Comparison of ENCODE assay signal across 13 cellular contexts in genomic region chr16:84501077-84501735, GRCh38. TPM values are rescaled to one million over a fixed set of nuclear protein-coding genes. Genes with fewer than 3 reads are reported as not detected.
DNase-seq lines count a peak whose midpoint lies in the region.
"Had no signal": no experiment of that assay in that cellular context is flagged by ENCODE, and none has a peak within 500 bp of the region (broad histone marks: within the 10 kb centered on the region; RNA-seq: fewer than 3 reads in every experiment).

No MANE protein-coding gene starts in this region.

- H3K4me2 ChIP-seq in trophoblast cell (ENCODE audit: low read length): peak overlapping the region; percentile 10

- H4K91ac ChIP-seq in trophoblast cell (ENCODE audit: low read depth, low read length): peak overlapping the region; percentile 38

- WGBS in trophoblast cell (ENCODE audit: extremely low coverage, insufficient coverage, insufficient read length): no CpG with 5 or more reads among the region's 12 CpGs

- peak; percentile 84 for DNase-seq in Caki2 (ENCODE audit: low read depth)
- DNase-seq in MG63: peak; percentile 71
- DNase-seq in dermis blood vessel endothelial cell: peak; percentile 50
- no peak for DNase-seq in trophoblast cell
- DNase-seq in NCI-H1105 (lab: John Stamatoyannopoulos, UW): no peak
- DNase-seq in cerebellar cortex (ENCODE audit: low spot score): no peak
- DNase-seq in activated T-cell treated with anti-CD3 and anti-CD28 coated beads, Interleukin-2, amount 50 U/mL, for 48 hours: no peak
- no peak for DNase-seq in NCI-H146 treated with DMSO at 0.1 percent for 48 hours (lab: John Stamatoyannopoulos, UW; ENCODE audit: unreplicated experiment)
- DNase-seq: CD4-positive, CD25-positive, alpha-beta regulatory T cell; effector CD8-positive, alpha-beta T cell; NCI-H1417 treated with DMSO at 0.1 percent for 48 hours had no signal

- H3K4me1 ChIP-seq in trophoblast cell (ENCODE audit: control insufficient read depth in 1 of 2, insufficient read depth in 2 of 2, low read length in 2 of 2): peaks cover 32 to 46% of the 10 kb centered on the region in 2 experiments

- no peak overlapping the region for H2BK120ac ChIP-seq in trophoblast cell (ENCODE audit: insufficient read depth, low read length, poor library complexity)

- H4K12ac ChIP-seq in trophoblast cell (ENCODE audit: low read depth, low read length): no peak overlapping the region

- no peak overlapping the region for H2AFZ ChIP-seq in trophoblast cell (ENCODE audit: insufficient read depth, low read length, poor library complexity)

- H3K4me3 ChIP-seq in MG63: no peak overlapping the region
- H3K4me3 ChIP-seq in trophoblast cell (ENCODE audit: low read depth, low read length): no peak overlapping the region
- H3K4me3 ChIP-seq: right atrium auricular region had no signal

- peaks cover 6% of the 10 kb centered on the region for H3K79me2 ChIP-seq in trophoblast cell (ENCODE audit: control insufficient read depth, insufficient read depth, low read length, poor library complexity)

- H2BK12ac ChIP-seq in trophoblast cell (ENCODE audit: low read length): no peak overlapping the region

- H3K36me3 ChIP-seq in MG63: peaks cover 8% of the 10 kb centered on the region
- peaks cover 14 to 22% of the 10 kb centered on the region in 2 experiments for H3K36me3 ChIP-seq in trophoblast cell (ENCODE audit: control insufficient read depth in 1 of 2, insufficient read depth in 2 of 2, low read length in 2 of 2)

- no peak overlapping the region for H4K8ac ChIP-seq in trophoblast cell (ENCODE audit: low read depth, low read length)

- no peak overlapping the region for H3K23ac ChIP-seq in trophoblast cell (ENCODE audit: low read length)

- no peak overlapping the region for H2BK5ac ChIP-seq in trophoblast cell (ENCODE audit: low read depth, low read length, poor library complexity)

- H3K9me3 ChIP-seq in MG63: no peaks in the 10 kb centered on the region
- peaks cover 5% of the 10 kb centered on the region for H3K9me3 ChIP-seq in trophoblast cell (ENCODE audit: insufficient read depth, low read depth, low read length)
- H3K9me3 ChIP-seq: right atrium auricular region had no signal

- H3K4ac ChIP-seq in trophoblast cell (ENCODE audit: low read depth, low read length): no peak overlapping the region

- peaks cover 13% of the 10 kb centered on the region for H3K79me1 ChIP-seq in trophoblast cell (ENCODE audit: low read length)

- H3K27me3 ChIP-seq in MG63 (no peaks in the 10 kb centered on the region), trophoblast cell (ENCODE audit: insufficient read depth, low read length) (no peaks in the 10 kb centered on the region)
- H3K27me3 ChIP-seq: right atrium auricular region had no signal

- no peak overlapping the region for H2AK5ac ChIP-seq in trophoblast cell (ENCODE audit: low read length)

- in situ Hi-C loops in Caki2 (cut with HindIII; ENCODE audit: low pct_unique_long_range_greater_than_20kb, low sequenced_read_pairs): no loop called here

- H3K9ac ChIP-seq in trophoblast cell (ENCODE audit: low read length): no peak overlapping the region

- peak overlapping the region; percentile 89 for H3K18ac ChIP-seq in trophoblast cell (ENCODE audit: low read length)

- no peak overlapping the region for H3K14ac ChIP-seq in trophoblast cell (ENCODE audit: low read length)

- no peak overlapping the region for H3K27ac ChIP-seq in trophoblast cell (ENCODE audit: low read depth, low read length)
- H3K27ac ChIP-seq: HL-60, right atrium auricular region had no signal

RNA-seq across cellular contexts. Expression of gene MEAK7, which starts 3.3 kb away (rescaled TPM):
- total RNA-seq in Caki2 (2014; rRNA removed; shearing (Covaris generic); ENCODE audit: low replicate concordance): 28.7 and 37.2 TPM in 2 replicates
- total RNA-seq in MG63 (2014; rRNA removed; shearing (Covaris generic); ENCODE audit: low replicate concordance): 12.3 and 15.0 TPM in 2 replicates
- 14.5 and 24.1 TPM in 2 replicates for total RNA-seq in dermis blood vessel endothelial cell
- polyA plus RNA-seq in trophoblast cell (2013): 16.0 and 16.7 TPM in 2 replicates

Comparison
In these comparisons a context has a peak if more than half of its experiments do, and no peak if none do; other contexts are left out.
1. DNase-seq: peak in Caki2 (single experiment), MG63 (single experiment) and dermis blood vessel endothelial cell (single experiment); none in trophoblast cell (0 of 2), NCI-H1105 (single experiment), cerebellar cortex (single experiment), activated T-cell treated with anti-CD3 and anti-CD28 coated beads, Interleukin-2, amount 50 U/mL, for 48 hours (0 of 2) and NCI-H146 treated with DMSO at 0.1 percent for 48 hours (single experiment).